Comparison of ENCODE assay signal across 8 cellular contexts in the genomic region with DNA sequence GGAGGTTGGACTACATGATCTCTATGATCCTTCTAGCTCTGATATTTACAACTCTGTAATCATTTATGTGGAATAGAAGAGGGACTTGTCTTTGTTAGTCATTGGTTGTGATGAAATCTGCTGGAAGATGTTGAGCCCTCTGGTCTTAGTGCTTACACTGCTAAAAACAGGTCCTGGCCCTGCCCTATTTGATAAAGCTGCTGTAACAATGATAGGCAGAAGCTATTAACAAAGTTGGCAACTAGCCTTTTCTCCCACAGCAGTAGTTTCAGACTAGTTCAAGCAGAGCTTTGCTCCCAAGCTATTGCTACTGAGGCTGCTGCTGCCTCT.
A peak's percentile ranks its signal among the peaks of the same experiment; 100 is the strongest.
DNase-seq lines count a peak whose midpoint lies in the region; ATAC-seq and TF ChIP-seq lines count a peak whose summit lies in the region.

No MANE protein-coding gene starts in this region.

- peak overlapping the region; percentile 68 for H3K27ac Mint-ChIP-seq in activated naive CD4-positive, alpha-beta T cell treated with anti-CD3 and anti-CD28 coated beads, Interleukin-2, amount 50 U/mL, for 24 hours
- H3K27ac Mint-ChIP-seq in activated naive CD8-positive, alpha-beta T cell treated with anti-CD3 and anti-CD28 coated beads, Interleukin-2, amount 10 ng/mL, durations not matched to agents 7 days and 5 days: peak overlapping the region; percentile 80

- H3K4me3 ChIP-seq in iPS-18a (ENCODE audit: low read length) (peak overlapping the region; percentile 40), spleen (no peak overlapping the region)

- peaks cover 28% of the 10 kb centered on the region for H3K4me1 ChIP-seq in iPS-18a (ENCODE audit: control insufficient read depth, low read depth, low read length)
- peaks cover 29 to 91% (median 64%) of the 10 kb centered on the region in 6 donors for H3K4me1 ChIP-seq in spleen

- no peaks in the 10 kb centered on the region for H3K27me3 Mint-ChIP-seq in activated naive CD4-positive, alpha-beta T cell treated with anti-CD3 and anti-CD28 coated beads, Interleukin-2, amount 50 U/mL, for 24 hours
- peaks cover 2% of the 10 kb centered on the region for H3K27me3 Mint-ChIP-seq in activated naive CD8-positive, alpha-beta T cell treated with anti-CD3 and anti-CD28 coated beads, Interleukin-2, amount 10 ng/mL, durations not matched to agents 7 days and 5 days

- TF ChIP-seq CTCF in spleen (IDR thresholded peaks at IDR 0.05 in 8 of 11, conservative IDR thresholded peaks at IDR 0.05 in 3 of 11): no peak

- H3K4me3 Mint-ChIP-seq in activated naive CD4-positive, alpha-beta T cell treated with anti-CD3 and anti-CD28 coated beads, Interleukin-2, amount 50 U/mL, for 24 hours: peak overlapping the region; percentile 8
- peak overlapping the region; percentile 62 for H3K4me3 Mint-ChIP-seq in activated naive CD8-positive, alpha-beta T cell treated with anti-CD3 and anti-CD28 coated beads, Interleukin-2, amount 10 ng/mL, durations not matched to agents 7 days and 5 days

- intact Hi-C loops in spleen (cut with DNase I; ENCODE audit: low total_unique reads): no loop called here

- no peaks in the 10 kb centered on the region for H3K36me3 ChIP-seq in iPS-18a (ENCODE audit: control insufficient read depth, low read depth, low read length)
- peaks cover 0 to 31% (median 0%) of the 10 kb centered on the region in 6 donors for H3K36me3 ChIP-seq in spleen

- no peak for ATAC-seq in activated naive CD8-positive, alpha-beta T cell treated with anti-CD3 and anti-CD28 coated beads, Interleukin-2, amount 10 ng/mL, durations not matched to agents 7 days and 5 days (ENCODE audit: low read depth)
- ATAC-seq in HG03280 (IDR thresholded peaks at IDR 0.05; ENCODE audit: unreplicated experiment): no peak

- no peak for TF ChIP-seq POLR2A in spleen (IDR thresholded peaks at IDR 0.05)

- H3K27me3 ChIP-seq in iPS-18a (ENCODE audit: control insufficient read depth, insufficient read depth, low read length) (no peaks in the 10 kb centered on the region), spleen (replicated peaks in 1 of 7) (no peaks in the 10 kb centered on the region)

- DNase-seq in activated naive CD4-positive, alpha-beta T cell (lab: John Stamatoyannopoulos, UW): no peak
- DNase-seq in activated naive CD8-positive, alpha-beta T cell treated with anti-CD3 and anti-CD28 coated beads, Interleukin-2, amount 10 ng/mL, durations not matched to agents 7 days and 5 days: no peak
- no peak for DNase-seq in spleen
- DNase-seq in stimulated activated CD8-positive, alpha-beta memory T cell treated with anti-CD3 and anti-CD28 coated beads, Interleukin-4, amount 100 ng/mL, for 48 hours: no peak
- DNase-seq in SIG-M5 (lab: John Stamatoyannopoulos, UW): no peak

- H3K36me3 Mint-ChIP-seq in activated naive CD4-positive, alpha-beta T cell treated with anti-CD3 and anti-CD28 coated beads, Interleukin-2, amount 50 U/mL, for 24 hours: peaks cover 21% of the 10 kb centered on the region
- H3K36me3 Mint-ChIP-seq in activated naive CD8-positive, alpha-beta T cell treated with anti-CD3 and anti-CD28 coated beads, Interleukin-2, amount 10 ng/mL, durations not matched to agents 7 days and 5 days: peaks cover 32% of the 10 kb centered on the region

- POLR2A ChIA-PET in activated naive CD8-positive, alpha-beta T cell treated with anti-CD3 and anti-CD28 coated beads, Interleukin-2, amount 10 ng/mL, durations not matched to agents 7 days and 5 days (lab: Charles Lee): interaction anchor here (0.8 to 3.7 kb wide), 8 partner anchors 12 to 259 kb away, joined by 3 to 33 read pairs (median 4); no protein-coding TSS in a partner anchor

- H3K9ac ChIP-seq in iPS-18a (ENCODE audit: low read length): peak overlapping the region; percentile 89

- peaks cover 74% of the 10 kb centered on the region for H3K4me1 Mint-ChIP-seq in activated naive CD4-positive, alpha-beta T cell treated with anti-CD3 and anti-CD28 coated beads, Interleukin-2, amount 50 U/mL, for 24 hours
- H3K4me1 Mint-ChIP-seq in activated naive CD8-positive, alpha-beta T cell treated with anti-CD3 and anti-CD28 coated beads, Interleukin-2, amount 10 ng/mL, durations not matched to agents 7 days and 5 days: peaks cover 56% of the 10 kb centered on the region

- peaks cover 5% of the 10 kb centered on the region for H3K9me3 ChIP-seq in iPS-18a (ENCODE audit: control insufficient read depth, low read depth, low read length)
- H3K9me3 ChIP-seq in spleen: peaks cover 0 to 10% (median 6%) of the 10 kb centered on the region in 8 donors

- peaks cover 7% of the 10 kb centered on the region for H3K9me3 Mint-ChIP-seq in activated naive CD4-positive, alpha-beta T cell treated with anti-CD3 and anti-CD28 coated beads, Interleukin-2, amount 50 U/mL, for 24 hours
- H3K9me3 Mint-ChIP-seq in activated naive CD8-positive, alpha-beta T cell treated with anti-CD3 and anti-CD28 coated beads, Interleukin-2, amount 10 ng/mL, durations not matched to agents 7 days and 5 days: peaks cover 7% of the 10 kb centered on the region

- H3K27ac ChIP-seq in iPS-18a (ENCODE audit: low read length) (peak overlapping the region; percentile 91), spleen (peak overlapping the region; percentile 15 to 67 (median 58))
